In the genomic region with DNA sequence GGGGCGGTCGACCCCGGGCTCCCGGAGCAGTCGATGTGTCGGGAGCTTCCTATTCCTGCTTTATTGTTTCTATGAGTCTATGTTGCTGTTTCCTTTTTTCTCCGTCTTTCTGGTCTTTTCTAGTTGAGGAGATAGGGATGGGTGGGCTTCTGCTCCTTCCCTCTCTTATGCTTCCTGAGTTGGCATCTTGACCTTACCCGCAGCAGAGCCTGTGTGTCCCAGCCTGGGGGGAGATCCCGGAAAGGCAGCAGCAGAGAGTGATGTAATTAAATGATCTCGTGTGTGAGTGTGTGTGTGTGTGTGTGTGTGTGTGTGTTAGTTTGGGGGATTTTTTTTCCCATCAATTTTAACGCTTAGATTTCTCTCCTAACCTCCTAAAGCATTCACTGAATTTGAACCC, we compare ENCODE assay signal across 11 cellular contexts.
A peak's percentile ranks its signal among the peaks of the same experiment; 100 is the strongest.
DNase-seq lines count a peak whose midpoint lies in the region; ATAC-seq and TF ChIP-seq lines count a peak whose summit lies in the region.
"Had no signal": no experiment of that assay in that cellular context is flagged by ENCODE, and none has a peak within 500 bp of the region (broad histone marks: within the 10 kb centered on the region; RNA-seq: fewer than 3 reads in every experiment).

No MANE protein-coding gene starts in this region.

- DNase-seq in adipocyte (ENCODE audit: low read depth) (no peak), retina (peak; percentile 83), GM13976 (ENCODE audit: low spot score) (no peak), NOMO-1 treated with DMSO at 0.1 percent for 48 hours (lab: John Stamatoyannopoulos, UW; ENCODE audit: unreplicated experiment) (no peak), cerebellar nuclear complex (lab: John Stamatoyannopoulos, UW) (no peak)
- DNase-seq: HCEC 1CT had no signal

- H3K4me1 ChIP-seq in adipocyte (ENCODE audit: control insufficient read depth, insufficient read depth, low read length) (no peaks in the 10 kb centered on the region), iPS-20b (ENCODE audit: insufficient read depth, low read length) (peaks cover 6% of the 10 kb centered on the region; the same call in 1 of the 2 replicates)

- H3K4me3 ChIP-seq in GM08714 (ENCODE audit: low read length): peak overlapping the region; percentile 46
- peak overlapping the region; percentile 68 for H3K4me3 ChIP-seq in adipocyte (ENCODE audit: low read length)
- H3K4me3 ChIP-seq in iPS-20b (ENCODE audit: low read length): peak overlapping the region; percentile 82

- H3K27me3 ChIP-seq in adipocyte (replicated peaks; ENCODE audit: control insufficient read depth, insufficient read depth, low read length) (peaks cover 34% of the 10 kb centered on the region), iPS-20b (ENCODE audit: insufficient read depth, low read length) (peaks cover 49% of the 10 kb centered on the region)

- in situ Hi-C loops in GM13976 (cut with MboI; ENCODE audit: low sequenced_read_pairs, unreplicated experiment): no loop called here

- no peak overlapping the region for H3K27ac ChIP-seq in iPS-20b (ENCODE audit: low read length)

- no peak overlapping the region for H3K9ac ChIP-seq in adipocyte (ENCODE audit: low read length)
- H3K9ac ChIP-seq in iPS-20b (ENCODE audit: low read depth, low read length): peak overlapping the region; percentile 59; the same call in 1 of the 2 replicates

- ATAC-seq in GM21619 (IDR thresholded peaks at IDR 0.05; ENCODE audit: unreplicated experiment): no peak
- ATAC-seq: Panc1; stimulated activated memory B cell treated with anti-CD40 and anti-IgM and Interleukin-4, amounts not matched to agents 10 μg/mL and 1 μg/mL and 100 μg/mL, for 72 hours had no signal

- no peak for TF ChIP-seq CTCF in GM13976 (IDR thresholded peaks at IDR 0.05; ENCODE audit: borderline replicate concordance, control extremely low read depth, extremely low read depth, insufficient read depth, missing control alignments)

- H3K36me3 ChIP-seq in adipocyte (ENCODE audit: control insufficient read depth, insufficient read depth, low read length, severe bottlenecking) (no peaks in the 10 kb centered on the region), iPS-20b (ENCODE audit: insufficient read depth, low read depth, low read length) (no peaks in the 10 kb centered on the region)

- no peaks in the 10 kb centered on the region for H3K9me3 ChIP-seq in adipocyte (ENCODE audit: control insufficient read depth, low read length)
- H3K9me3 ChIP-seq in iPS-20b (ENCODE audit: insufficient read depth, low read depth, low read length): no peaks in the 10 kb centered on the region
